Comparison of ENCODE assay signal across 12 cellular contexts in genomic region chr21:43209575-43210453, GRCh38. TPM values are rescaled to one million over a fixed set of nuclear protein-coding genes. Genes with fewer than 3 reads are reported as not detected.
DNase-seq lines count a peak whose midpoint lies in the region; ATAC-seq and TF ChIP-seq lines count a peak whose summit lies in the region.
"Had no signal": no experiment of that assay in that cellular context is flagged by ENCODE, and none has a peak within 500 bp of the region (broad histone marks: within the 10 kb centered on the region; RNA-seq: fewer than 3 reads in every experiment).

No MANE protein-coding gene starts in this region.

- TF ChIP-seq RAD21 in SK-N-SH (IDR thresholded peaks at IDR 0.05; ENCODE audit: low read length): no peak

- no peaks in the 10 kb centered on the region for H3K9me2 ChIP-seq in SK-N-SH

- no peak overlapping the region for H3K9ac ChIP-seq in SK-N-SH

- no peak overlapping the region for H3K27ac ChIP-seq in SK-N-SH (ENCODE audit: low read depth in 2 of 2, low read length in 1 of 2)

- no peak for ATAC-seq in HG02981 (IDR thresholded peaks at IDR 0.05; ENCODE audit: unreplicated experiment)
- ATAC-seq: activated CD8-positive, alpha-beta T cell treated with anti-CD3 and anti-CD28 coated beads, Interleukin-2, amount 10 ng/mL, durations not matched to agents 7 days and 5 days had no signal

- H4K20me1 ChIP-seq in SK-N-SH (ENCODE audit: insufficient read depth): no peaks in the 10 kb centered on the region

- H3K27me3 ChIP-seq in SK-N-SH (ENCODE audit: insufficient read depth): no peaks in the 10 kb centered on the region; the same call in 1 of the 2 replicates
- H3K27me3 ChIP-seq: body of pancreas had no signal

- H3K79me2 ChIP-seq in SK-N-SH (ENCODE audit: insufficient read depth): no peaks in the 10 kb centered on the region

- 44% methylated on average over 20 of the region's 36 CpGs for WGBS in SK-N-SH (ENCODE audit: low lambda C conversion rate)

- no peak for TF ChIP-seq EP300 in SK-N-SH (IDR thresholded peaks at IDR 0.05; ENCODE audit: borderline replicate concordance in 1 of 2, low read depth in 1 of 2, low read length in 1 of 2)

- TF ChIP-seq CTCF in SK-N-SH (IDR thresholded peaks at IDR 0.05): no peak

- H3K4me3 ChIP-seq in SK-N-SH (ENCODE audit: low read depth in 2 of 2, low read length in 1 of 2) (no peak overlapping the region), skeletal muscle cell (ENCODE audit: low read depth, low read length) (no peak overlapping the region)
- H3K4me3 ChIP-seq: body of pancreas had no signal

- H3K4me2 ChIP-seq in SK-N-SH: no peak overlapping the region; the same call in 1 of the 2 replicates

- H3K36me3 ChIP-seq in SK-N-SH (replicated peaks in 1 of 2; ENCODE audit: control insufficient read depth in 1 of 2, insufficient read depth in 2 of 2, low read length in 1 of 2): no peaks in the 10 kb centered on the region

- H2AFZ ChIP-seq in SK-N-SH (ENCODE audit: low read depth): 0 out of 2 replicates have a peak overlapping the region, but pooled peaks have one; percentile 38

- no peaks in the 10 kb centered on the region for H3F3A ChIP-seq in SK-N-SH (replicated peaks; ENCODE audit: insufficient read depth)

- peaks cover 0 to 2% of the 10 kb centered on the region in 2 experiments; a peak in 1 of 4 replicates for H3K4me1 ChIP-seq in SK-N-SH (ENCODE audit: control insufficient read depth in 1 of 2, insufficient read depth in 2 of 2, low read depth in 1 of 2, low read length in 1 of 2)

- POLR2A ChIA-PET in SK-N-SH (lab: Yijun Ruan, JAX): no interaction called here

- intact Hi-C loops in cardiac septum (cut with DNase I): no loop called here

- H3K9me3 ChIP-seq in SK-N-SH: no peaks in the 10 kb centered on the region
- H3K9me3 ChIP-seq: body of pancreas had no signal

- CTCF ChIA-PET in SK-N-SH (lab: Yijun Ruan, JAX): interaction anchor here (1.1 kb wide), 1 partner anchor 20 kb away, joined by 3 read pairs; no protein-coding TSS in a partner anchor

- peak; percentile 64 for DNase-seq in H4 (ENCODE audit: low spot score)
- peak; percentile 23 for DNase-seq in SK-N-SH
- peak; percentile 74 for DNase-seq in cardiac septum (ENCODE audit: low spot score)
- DNase-seq in skeletal muscle cell (ENCODE audit: low read depth): peak; percentile 6
- DNase-seq in GF-D8 (lab: John Stamatoyannopoulos, UW): no peak
- no peak for DNase-seq in GM19240 (ENCODE audit: insufficient read length, low spot score)
- no peak for DNase-seq in stimulated activated CD4-positive, alpha-beta T cell treated with anti-CD3 and anti-CD28 coated beads, Interleukin-12 subunit alpha, Interleukin-12 subunit beta, amount 100 ng/mL, for 4 hours
- DNase-seq: activated CD8-positive, alpha-beta T cell treated with anti-CD3 and anti-CD28 coated beads, Interleukin-2, amount 10 ng/mL, durations not matched to agents 7 days and 5 days; NCI-H2171; stimulated activated naive CD4-positive, alpha-beta T cell had no signal

TF ChIP-seq in SK-N-SH, 30 proteins besides CTCF, POLR2A, EP300 and RAD21:
- TF ChIP-seq FOSL2 (IDR thresholded peaks at IDR 0.05; ENCODE audit: borderline replicate concordance, low read depth): 0 out of 2 replicates have a peak, but pooled peaks have one; percentile 9
- TF ChIP-seq NRF1 (IDR thresholded peaks at IDR 0.05; ENCODE audit: low read depth, low read length): no peak

RNA-seq across cellular contexts. Expression of gene CRYAA, which starts 41.0 kb away (rescaled TPM):
- not detected in 2 replicates for total RNA-seq in H4 (2014; rRNA removed; shearing (Covaris generic))
- not detected in 2 replicates for polyA plus RNA-seq in SK-N-SH (2012; rRNA removed)
- not detected in 2 replicates for polyA plus RNA-seq in SK-N-SH (2012; cell fraction: cytosol; rRNA removed)
- polyA plus RNA-seq in SK-N-SH (2012; cell fraction: nucleus; rRNA removed): not detected in 2 replicates
- not detected for total RNA-seq in cardiac septum
- total RNA-seq: activated CD8-positive, alpha-beta T cell treated with anti-CD3 and anti-CD28 coated beads, Interleukin-2, amount 10 ng/mL, durations not matched to agents 7 days and 5 days; body of pancreas had no signal

Comparison
In these comparisons a context has a peak if more than half of its experiments do, and no peak if none do; other contexts are left out.
1. DNase-seq: peak in H4 (single experiment), SK-N-SH (single experiment), cardiac septum (single experiment) and skeletal muscle cell (single experiment); none in GF-D8 (single experiment), GM19240 (single experiment) and stimulated activated CD4-positive, alpha-beta T cell treated with anti-CD3 and anti-CD28 coated beads, Interleukin-12 subunit alpha, Interleukin-12 subunit beta, amount 100 ng/mL, for 4 hours (single experiment).